12 cellular contexts compared by ENCODE assay signal in the genomic region with DNA sequence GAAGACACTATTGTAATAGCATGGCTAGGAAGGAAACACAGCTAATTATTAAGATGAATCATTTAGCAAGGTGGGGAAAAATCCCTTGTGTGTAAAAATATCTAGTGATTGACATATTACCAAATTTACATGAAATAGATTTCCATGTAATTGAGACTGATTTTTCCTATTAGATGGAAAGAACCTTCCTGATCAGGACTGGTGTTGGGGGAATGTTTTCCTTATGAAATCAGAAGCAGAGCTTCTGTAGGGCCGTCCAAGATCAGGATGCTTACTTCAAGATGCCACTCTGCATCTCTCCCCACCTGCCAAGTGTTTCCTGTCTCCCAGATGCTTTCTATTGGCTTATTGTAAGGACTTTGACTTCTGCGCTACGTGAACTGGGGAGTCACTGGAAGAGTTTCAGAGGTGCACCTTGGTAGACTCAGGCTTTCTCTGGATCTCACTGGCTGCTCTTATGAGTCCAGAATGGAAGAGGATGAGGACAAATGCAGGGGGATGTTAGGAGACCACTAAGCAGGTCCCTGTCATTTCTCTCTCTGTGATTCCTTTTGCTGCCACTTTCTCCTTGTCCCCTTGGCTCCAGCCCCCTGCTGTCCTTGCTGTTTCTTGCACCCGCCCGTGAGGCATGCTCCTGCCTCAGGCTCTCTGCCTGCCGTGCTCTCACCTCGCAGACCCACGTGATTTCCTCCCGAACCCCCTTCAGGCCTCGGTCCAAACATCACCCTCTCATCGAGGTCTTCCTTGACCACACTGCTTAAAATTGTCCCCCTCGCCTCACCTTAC. TPM values are rescaled to one million over a fixed set of nuclear protein-coding genes. Genes with fewer than 3 reads are reported as not detected.
A peak's percentile ranks its signal among the peaks of the same experiment; 100 is the strongest.
DNase-seq lines count a peak whose midpoint lies in the region; ATAC-seq, FAIRE-seq and TF ChIP-seq lines count a peak whose summit lies in the region.
"Had no signal": no experiment of that assay in that cellular context is flagged by ENCODE, and none has a peak within 500 bp of the region (broad histone marks: within the 10 kb centered on the region; RNA-seq: fewer than 3 reads in every experiment).

No MANE protein-coding gene starts in this region.

- H3K4me1 ChIP-seq in Panc1 (ENCODE audit: control insufficient read depth, insufficient read depth, low read length) (peaks cover 67% of the 10 kb centered on the region), endothelial cell of umbilical vein (ENCODE audit: control insufficient read depth, extremely low read depth, insufficient read depth, low read length) (peaks cover 61% of the 10 kb centered on the region), psoas muscle (peaks cover 47% of the 10 kb centered on the region)

- TF ChIP-seq POLR2A in endothelial cell of umbilical vein (IDR thresholded peaks at IDR 0.05; ENCODE audit: low read depth, low read length) = no peak

- H3K79me2 ChIP-seq in endothelial cell of umbilical vein (ENCODE audit: control insufficient read depth, insufficient read depth, low read length) = no peaks in the 10 kb centered on the region

- in situ Hi-C loops in Panc1 (cut with HindIII; ENCODE audit: low pct_unique_long_range_greater_than_20kb, low sequenced_read_pairs) = no loop called here

- H3K27me3 ChIP-seq in Panc1 (ENCODE audit: control insufficient read depth, insufficient read depth, low read length) = no peaks in the 10 kb centered on the region
- H3K27me3 ChIP-seq in endothelial cell of umbilical vein (ENCODE audit: control insufficient read depth in 2 of 2, insufficient read depth in 2 of 2, low read length in 2 of 2) = no peaks in the 10 kb centered on the region
- H3K27me3 ChIP-seq in psoas muscle (ENCODE audit: insufficient read depth in 3 of 3, low read length in 2 of 3) = no peaks in the 10 kb centered on the region

- H3K4me3 ChIP-seq in Panc1 (ENCODE audit: low read depth in 2 of 2, low read length in 2 of 2) (no peak overlapping the region), endothelial cell of umbilical vein (replicated peaks in 1 of 3; ENCODE audit: insufficient read depth in 1 of 3, low read depth in 1 of 3, low read length in 3 of 3) (peak overlapping the region in 1 of 3 experiments; percentile 9), psoas muscle (no peak overlapping the region)

- DNase-seq in Panc1 (ENCODE audit: low read depth, low spot score) (no peak), endothelial cell of umbilical vein (ENCODE audit: low read depth, low spot score) (no peak), psoas muscle (no peak), DMS53 (lab: John Stamatoyannopoulos, UW) (no peak), GDM1 (lab: John Stamatoyannopoulos, UW) (no peak)
- no peak for DNase-seq in stimulated activated CD4-positive, alpha-beta T cell treated with anti-CD3 and anti-CD28 coated beads, Interleukin-4, amount 100 ng/mL, for 4 hours
- DNase-seq: activated T-cell treated with anti-CD3 and anti-CD28 coated beads for 4 hours; CD4-positive, CD25-positive, alpha-beta regulatory T cell; NCI-H446 treated with DMSO at 0.1 percent for 48 hours; stimulated activated CD4-positive, alpha-beta T cell treated with anti-CD3 and anti-CD28 coated beads, Interleukin-2, amount 100 ng/mL, for 48 hours had no signal

- ATAC-seq in Panc1 = no peak
- ATAC-seq in psoas muscle = no peak
- ATAC-seq in esophagus mucosa = no peak

- CTCF ChIA-PET in Panc1 (lab: Charles Lee) (no interaction called here), endothelial cell of umbilical vein (lab: Charles Lee) (interaction anchor here (0.7 to 4.0 kb wide), 11 partner anchors 8 to 633 kb away, joined by 3 to 59 read pairs (median 7); partner anchors contain the start of genes ANKRD28, DPH3 and OXNAD1)

- H2AFZ ChIP-seq in endothelial cell of umbilical vein (ENCODE audit: low read depth, low read length) = peak overlapping the region; percentile 1

- H3K9me3 ChIP-seq in Panc1 (ENCODE audit: control insufficient read depth, insufficient read depth, low read depth, low read length) (no peaks in the 10 kb centered on the region), endothelial cell of umbilical vein (replicated peaks; ENCODE audit: control insufficient read depth, insufficient read depth, low read length) (no peaks in the 10 kb centered on the region), psoas muscle (no peaks in the 10 kb centered on the region)

- H3K36me3 ChIP-seq in Panc1 (ENCODE audit: control insufficient read depth, insufficient read depth, low read length) (no peaks in the 10 kb centered on the region), endothelial cell of umbilical vein (ENCODE audit: control insufficient read depth in 2 of 2, extremely low read depth in 1 of 2, insufficient read depth in 2 of 2, low read length in 2 of 2) (no peaks in the 10 kb centered on the region), psoas muscle (ENCODE audit: insufficient read depth in 1 of 2, low read depth in 1 of 2) (peaks cover 0 to 3% of the 10 kb centered on the region in 2 donors)

- WGBS in psoas muscle, 3 donors = 76 to 84% (median 81%) methylated on average over 12 of the region's 12 CpGs

- H4K20me1 ChIP-seq in endothelial cell of umbilical vein (replicated peaks; ENCODE audit: control insufficient read depth, extremely low read depth, insufficient read depth, low read length) = no peaks in the 10 kb centered on the region

- POLR2A ChIA-PET in Panc1 (lab: Charles Lee) = no interaction called here
- POLR2A ChIA-PET in endothelial cell of umbilical vein (lab: Charles Lee) = interaction anchor here (0.6 to 1.7 kb wide), 2 partner anchors 9 to 15 kb away, joined by 3 to 16 read pairs; no protein-coding TSS in a partner anchor

- FAIRE-seq in endothelial cell of umbilical vein (lab: Jason Lieb, UNC) = peak; percentile 75

- dilution Hi-C loops in endothelial cell of umbilical vein (cut with MboI; ENCODE audit: extremely low pct_ligation_motif_present, low sequenced_read_pairs) = loop anchor here (25.0 kb wide), 1 partner anchor 431 kb away; no protein-coding TSS in a partner anchor

- no peaks in the 10 kb centered on the region for H3K9me1 ChIP-seq in endothelial cell of umbilical vein (replicated peaks; ENCODE audit: control insufficient read depth, extremely low read depth, insufficient read depth, low read length)

- H3K9ac ChIP-seq in endothelial cell of umbilical vein (replicated peaks; ENCODE audit: extremely low read depth, insufficient read depth, low read length) = peak overlapping the region; percentile 96

- H3K4me2 ChIP-seq in endothelial cell of umbilical vein (ENCODE audit: insufficient read depth, low read length) = peak overlapping the region; percentile 85

- intact Hi-C loops in Panc1 (cut with micrococcal nuclease; ENCODE audit: unreplicated experiment) = loop anchor here (5.0 kb wide), 1 partner anchor 166 kb away; the partner anchor contains the start of gene ANKRD28
- intact Hi-C loops in endothelial cell of umbilical vein (cut with micrococcal nuclease) = loop anchor here (1.0 to 10.0 kb wide), 6 partner anchors 16 to 545 kb away; no protein-coding TSS in a partner anchor
- intact Hi-C loops in psoas muscle (cut with DNase I) = loop anchor here (2.0 to 5.0 kb wide), 4 partner anchors 41 to 616 kb away; no protein-coding TSS in a partner anchor

- TF ChIP-seq CTCF in C4-2B (conservative IDR thresholded peaks at IDR 0.05) (no peak), Panc1 (IDR thresholded peaks at IDR 0.05) (peak; percentile 8; the same call in 1 of the 2 replicates), endothelial cell of umbilical vein (IDR thresholded peaks at IDR 0.05; ENCODE audit: extremely low read depth in 1 of 2, insufficient read depth in 1 of 2, low read depth in 1 of 2, low read length in 2 of 2) (peak in 1 of 2 donors; percentile 27), psoas muscle (IDR thresholded peaks at IDR 0.05) (no peak)

- BruUV-seq in Panc1 (replicated peaks; lab: Mats Ljungman, UMichigan) (no TSS peak), endothelial cell of umbilical vein (replicated peaks; lab: Mats Ljungman, UMichigan) (no TSS peak)

- peak overlapping the region; percentile 40 for H3K27ac ChIP-seq in C4-2B
- peak overlapping the region; percentile 99 for H3K27ac ChIP-seq in Panc1 (ENCODE audit: low read length)
- peak overlapping the region; percentile 100 for H3K27ac ChIP-seq in endothelial cell of umbilical vein (ENCODE audit: insufficient read depth, low read depth, low read length)
- peak overlapping the region; percentile 95 for H3K27ac ChIP-seq in psoas muscle

TF ChIP-seq in endothelial cell of umbilical vein, 7 proteins besides CTCF, POLR2A, EP300 and RAD21:
- TF ChIP-seq EZH2 (IDR thresholded peaks at IDR 0.05; ENCODE audit: borderline replicate concordance, low read depth, low read length, severe bottlenecking) = no peak
- no peak for TF ChIP-seq JUN (IDR thresholded peaks at IDR 0.05; ENCODE audit: borderline replicate concordance, insufficient read depth, insufficient read length, low read depth)
- TF ChIP-seq FOS (IDR thresholded peaks at IDR 0.05; ENCODE audit: borderline replicate concordance, insufficient read depth, low read length) = peak; percentile 20

RNA-seq across cellular contexts. Expression of gene BTD, which starts 30.1 kb away (rescaled TPM):
- total RNA-seq in Panc1 (2021; ENCODE audit: unreplicated experiment) (22.7 TPM), endothelial cell of umbilical vein (18.7 and 20.3 TPM in 2 replicates), psoas muscle (10 to 100 TPM in 2 of 4 donors, 1 to 10 TPM in 2; 8.6 to 15.2 (median 10.5) TPM), esophagus mucosa (8.3 TPM)
- polyA plus RNA-seq in Panc1 (2012; ENCODE audit: insufficient read length) = 21.4 TPM
- polyA plus RNA-seq in endothelial cell of umbilical vein (27.1 and 32.2 TPM in 2 replicates), psoas muscle (10 to 100 TPM in 1 of 3 donors, 1 to 10 TPM in 2; 6.3 to 12.7 (median 8.7) TPM)
- 24.7 and 26.8 TPM in 2 replicates for polyA plus RNA-seq in endothelial cell of umbilical vein (2011; cell fraction: cytosol; rRNA removed)
- polyA plus RNA-seq in endothelial cell of umbilical vein (2011; cell fraction: nucleus; rRNA removed) = 22.9 and 23.5 TPM in 2 replicates
- 15.7 and 17.1 TPM in 2 replicates for polyA plus RNA-seq in endothelial cell of umbilical vein (2012)
- polyA minus RNA-seq in endothelial cell of umbilical vein = 48.8 and 59.8 TPM in 2 replicates
- 12.0 TPM for polyA minus RNA-seq in endothelial cell of umbilical vein (2011; cell fraction: cytosol; rRNA and poly(A)+ RNA removed)
- polyA minus RNA-seq in endothelial cell of umbilical vein (2011; cell fraction: nucleus; rRNA and poly(A)+ RNA removed) = 26.5 and 38.8 TPM in 2 replicates

RNA-seq across cellular contexts. Expression of gene HACL1, which starts 30.2 kb away (rescaled TPM):
- total RNA-seq in Panc1 (2021; ENCODE audit: unreplicated experiment) (26.8 TPM), endothelial cell of umbilical vein (27.4 and 29.9 TPM in 2 replicates), psoas muscle (10 to 100 TPM; 14.0 to 20.2 (median 17.8) TPM), esophagus mucosa (9.6 TPM)
- polyA plus RNA-seq in Panc1 (2012; ENCODE audit: insufficient read length) = 25.1 TPM
- polyA plus RNA-seq in endothelial cell of umbilical vein (14.4 and 16.5 TPM in 2 replicates), psoas muscle (10 to 100 TPM in 2 of 3 donors, 1 to 10 TPM in 1; 8.2 to 20.2 (median 11.1) TPM)
- polyA plus RNA-seq in endothelial cell of umbilical vein (2011; cell fraction: cytosol; rRNA removed) = 19.0 and 19.5 TPM in 2 replicates
- polyA plus RNA-seq in endothelial cell of umbilical vein (2011; cell fraction: nucleus; rRNA removed) = 36.6 and 37.8 TPM in 2 replicates
- polyA plus RNA-seq in endothelial cell of umbilical vein (2012) = 18.1 and 24.8 TPM in 2 replicates
- 84.9 and 93.4 TPM in 2 replicates for polyA minus RNA-seq in endothelial cell of umbilical vein
- polyA minus RNA-seq in endothelial cell of umbilical vein (2011; cell fraction: cytosol; rRNA and poly(A)+ RNA removed) = 17.7 TPM
- polyA minus RNA-seq in endothelial cell of umbilical vein (2011; cell fraction: nucleus; rRNA and poly(A)+ RNA removed) = 96.8 and 111 TPM in 2 replicates

Comparison
In these comparisons a context has a peak if more than half of its experiments do, and no peak if none do; other contexts are left out.
1. H3K27ac ChIP-seq: peak in every context shown above with its lines; median percentile 100 in endothelial cell of umbilical vein; 99 in Panc1; 95 in psoas muscle; 40 in C4-2B.